In the genomic region with DNA sequence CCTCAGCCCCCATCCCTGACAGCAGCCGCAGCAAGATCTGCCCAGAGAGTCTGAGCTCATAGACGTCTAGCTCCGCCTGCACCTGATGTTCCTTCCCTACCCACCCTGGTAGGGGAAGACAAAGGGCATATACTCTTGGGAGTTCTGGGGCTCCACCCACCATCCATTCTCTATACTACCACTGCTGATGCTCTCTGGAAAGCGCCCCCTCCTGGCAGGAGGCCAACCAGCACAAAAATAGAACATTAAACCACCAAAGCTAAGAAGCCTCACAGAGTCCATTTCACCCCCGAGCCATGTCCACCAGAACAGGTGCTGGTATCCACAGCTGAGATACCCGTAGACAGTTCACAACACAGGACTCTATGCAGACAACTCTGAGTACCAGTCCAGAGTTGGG, we compare ENCODE assay signal across 1 cellular context.
TF ChIP-seq lines count a peak whose summit lies in the region.

No MANE protein-coding gene starts in this region.

TF ChIP-seq in SK-N-SH, 30 proteins besides CTCF, POLR2A, EP300 and RAD21 (continued from another document):
- TF ChIP-seq SMC3 (IDR thresholded peaks at IDR 0.05; ENCODE audit: low read depth, low read length) (no peak), ZBTB33 (IDR thresholded peaks at IDR 0.05; ENCODE audit: borderline replicate concordance, low read depth) (no peak), FOSL2 (IDR thresholded peaks at IDR 0.05; ENCODE audit: borderline replicate concordance, low read depth) (no peak), FOXJ3 (CRISPR knock-in tag; IDR thresholded peaks at IDR 0.05) (no peak), REST (IDR thresholded peaks at IDR 0.05; ENCODE audit: low read depth, low read length) (no peak), USF1 (IDR thresholded peaks at IDR 0.05; ENCODE audit: borderline replicate concordance, low read depth) (no peak)
- TF ChIP-seq, protein P1, sequence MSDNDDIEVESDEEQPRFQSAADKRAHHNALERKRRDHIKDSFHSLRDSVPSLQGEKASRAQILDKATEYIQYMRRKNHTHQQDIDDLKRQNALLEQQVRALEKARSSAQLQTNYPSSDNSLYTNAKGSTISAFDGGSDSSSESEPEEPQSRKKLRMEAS (IDR thresholded peaks at IDR 0.05; ENCODE audit: low read depth) = no peak
